In the genomic region with DNA sequence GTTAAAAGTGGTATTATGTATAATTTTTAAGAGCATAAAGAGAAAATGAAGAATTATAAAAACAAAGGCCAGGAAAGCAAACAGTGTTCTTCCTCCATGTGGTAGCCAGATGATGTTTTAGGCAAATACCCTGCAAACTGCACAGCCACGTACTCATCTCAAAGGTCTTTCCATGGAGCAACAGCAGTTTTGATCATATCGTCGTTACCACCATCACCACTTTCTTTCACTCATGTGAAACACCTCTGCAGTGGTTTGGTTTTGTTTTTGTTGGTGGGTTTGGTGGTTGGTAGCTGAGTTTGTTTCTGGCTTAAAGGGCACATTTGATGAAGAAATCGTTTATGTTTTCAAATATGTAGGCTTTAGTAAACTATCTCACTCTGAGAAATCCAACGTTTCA, we compare ENCODE assay signal across 19 cellular contexts.
"Had no signal": no experiment of that assay in that cellular context is flagged by ENCODE, and none has a peak within 500 bp of the region (broad histone marks: within the 10 kb centered on the region; RNA-seq: fewer than 3 reads in every experiment).

No MANE protein-coding gene starts in this region.

- H3K4me3 Mint-ChIP-seq: nephron progenitor cell; stimulated activated memory B cell treated with anti-CD40 and anti-IgM and Interleukin-4, amounts not matched to agents 10 μg/mL and 1 μg/mL and 100 μg/mL, for 72 hours had no signal

- DNase-seq: dorsolateral prefrontal cortex; effector CD8-positive, alpha-beta T cell; heart left ventricle; hippocampal formation; left colon; left ventricle myocardium superior; mesenchymal stem cell; midbrain; nephron progenitor cell; psoas muscle; retina; right lobe of liver; stimulated activated CD4-positive, alpha-beta T cell treated with anti-CD3 and anti-CD28 coated beads, Interleukin-4, amount 100 ng/mL, for 1 hour; stimulated activated CD8-positive, alpha-beta memory T cell treated with anti-CD3 and anti-CD28 coated beads, Interleukin-4, amount 100 ng/mL, for 48 hours; stomach; substantia nigra; trophoblast cell had no signal

- ATAC-seq: esophagus mucosa; heart left ventricle; left colon; left ventricle myocardium superior; psoas muscle; right lobe of liver; stimulated activated memory B cell treated with anti-CD40 and anti-IgM and Interleukin-4, amounts not matched to agents 10 μg/mL and 1 μg/mL and 100 μg/mL, for 72 hours had no signal

- H3K9me3 Mint-ChIP-seq: nephron progenitor cell; stimulated activated memory B cell treated with anti-CD40 and anti-IgM and Interleukin-4, amounts not matched to agents 10 μg/mL and 1 μg/mL and 100 μg/mL, for 72 hours had no signal

- H3K27ac Mint-ChIP-seq: nephron progenitor cell; stimulated activated memory B cell treated with anti-CD40 and anti-IgM and Interleukin-4, amounts not matched to agents 10 μg/mL and 1 μg/mL and 100 μg/mL, for 72 hours had no signal

- H3K4me1 Mint-ChIP-seq: nephron progenitor cell; stimulated activated memory B cell treated with anti-CD40 and anti-IgM and Interleukin-4, amounts not matched to agents 10 μg/mL and 1 μg/mL and 100 μg/mL, for 72 hours had no signal

- H3K36me3 Mint-ChIP-seq: stimulated activated memory B cell treated with anti-CD40 and anti-IgM and Interleukin-4, amounts not matched to agents 10 μg/mL and 1 μg/mL and 100 μg/mL, for 72 hours had no signal

- H3K27me3 Mint-ChIP-seq: stimulated activated memory B cell treated with anti-CD40 and anti-IgM and Interleukin-4, amounts not matched to agents 10 μg/mL and 1 μg/mL and 100 μg/mL, for 72 hours had no signal
